8 cellular contexts compared by ENCODE assay signal in genomic region chr3:169772951-169773816, GRCh38. TPM values are rescaled to one million over a fixed set of nuclear protein-coding genes. Genes with fewer than 3 reads are reported as not detected.
DNase-seq lines count a peak whose midpoint lies in the region; ATAC-seq and TF ChIP-seq lines count a peak whose summit lies in the region.

Gene MYNN, plus strand, starts transcription at chr3:169773396. Its CDS starts 900 bp downstream, at chr3:169774296.

- H3K4me3 ChIP-seq in AG09309 (ENCODE audit: control insufficient read depth, low read depth, low read length): peak within 1 kb of the TSS; percentile 100
- peak within 1 kb of the TSS; percentile 88 for H3K4me3 ChIP-seq in kidney epithelial cell (ENCODE audit: low read depth, low read length)

- in situ Hi-C loops in GM18951 (cut with MboI; ENCODE audit: low sequenced_read_pairs, unreplicated experiment): no loop called here

- H3K36me3 ChIP-seq in kidney epithelial cell (ENCODE audit: control insufficient read depth, insufficient read depth, low read length): no peaks in the 10 kb centered on the region

- H3K27me3 ChIP-seq in kidney epithelial cell (ENCODE audit: control insufficient read depth, insufficient read depth, low read length): no peaks in the 10 kb centered on the region

- peak; percentile 41 for DNase-seq in AG09309 (ENCODE audit: low read depth)
- DNase-seq in NCI-H446 treated with DMSO at 0.1 percent for 48 hours (lab: John Stamatoyannopoulos, UW): peak; percentile 85
- peak; percentile 91 for DNase-seq in activated CD4-positive, CD25-positive, alpha-beta regulatory T cell treated with anti-CD3 and anti-CD28 coated beads, Interleukin-2, amount 50 U/mL, for 72 hours
- DNase-seq in cerebellar nuclear complex (lab: John Stamatoyannopoulos, UW): peak; percentile 25 to 68
- DNase-seq in kidney epithelial cell (ENCODE audit: low read depth): no peak
- DNase-seq in stimulated activated CD4-positive, alpha-beta T cell treated with anti-CD3 and anti-CD28 coated beads, Interleukin-1b, Interleukin-23, amount 100 ng/mL, for 1 hour (ENCODE audit: low read depth in 2 of 2): peak; percentile 67 to 86

- no peak for TF ChIP-seq CTCF in AG09309 (IDR thresholded peaks at IDR 0.05; ENCODE audit: control insufficient read depth, insufficient read depth, low read depth, low read length, missing control alignments)
- TF ChIP-seq CTCF in kidney epithelial cell (IDR thresholded peaks at IDR 0.05; ENCODE audit: insufficient read depth, low read length, poor library complexity, severe bottlenecking): peak; percentile 15

- peak; percentile 99 for TF ChIP-seq POLR2A in GM18951 (IDR thresholded peaks at IDR 0.05; ENCODE audit: extremely low read depth, insufficient read depth, insufficient read length)

- ATAC-seq in HG03196 (IDR thresholded peaks at IDR 0.05; ENCODE audit: unreplicated experiment): peak; percentile 86

RNA-seq across cellular contexts. Expression of gene MYNN, which starts in this region (rescaled TPM):
- total RNA-seq in kidney epithelial cell: 14.8 and 17.3 TPM in 2 replicates
